21 cellular contexts compared by ENCODE assay signal in genomic region chr11:17767914-17768313, GRCh38. TPM values are rescaled to one million over a fixed set of nuclear protein-coding genes. Genes with fewer than 3 reads are reported as not detected.
"Had no signal": no experiment of that assay in that cellular context is flagged by ENCODE, and none has a peak within 500 bp of the region (broad histone marks: within the 10 kb centered on the region; RNA-seq: fewer than 3 reads in every experiment).

No MANE protein-coding gene starts in this region.

- DNase-seq: activated CD4-positive, CD25-positive, alpha-beta regulatory T cell; activated CD8-positive, alpha-beta T cell treated with anti-CD3 and anti-CD28 coated beads, Interleukin-2, amount 10 ng/mL, durations not matched to agents 7 days and 5 days; activated gamma-delta T cell treated with Interleukin-2 at 50 U/mL for 16 hours; activated naive CD4-positive, alpha-beta T cell treated with anti-CD3 and anti-CD28 coated beads, Interleukin-2, amount 10 ng/mL, durations not matched to agents 7 days and 5 days; activated naive CD8-positive, alpha-beta T cell treated with anti-CD3 and anti-CD28 coated beads for 36 hours; activated T-cell treated with anti-CD3 and anti-CD28 coated beads, Interleukin-2, amount 50 U/mL, for 4 hours; MG63; NCI-H1105; NCI-H1694 treated with DMSO at 0.1 percent for 48 hours; NCI-H2029 treated with DMSO at 0.1 percent for 48 hours; Right ventricle myocardium superior; SK-N-SH; T-helper 1 cell had no signal

- H3K27me3 ChIP-seq: brain microvascular endothelial cell, cardiac muscle cell, MG63, Peyer's patch, SJCRH30 had no signal

- H3K4me3 Mint-ChIP-seq: activated CD8-positive, alpha-beta T cell treated with anti-CD3 and anti-CD28 coated beads, Interleukin-2, amount 10 ng/mL, durations not matched to agents 7 days and 5 days; activated naive CD4-positive, alpha-beta T cell treated with anti-CD3 and anti-CD28 coated beads, Interleukin-2, amount 10 ng/mL, durations not matched to agents 7 days and 5 days; activated naive CD8-positive, alpha-beta T cell treated with anti-CD3 and anti-CD28 coated beads for 36 hours; activated T-cell treated with anti-CD3 and anti-CD28 coated beads, Interleukin-2, amount 50 U/mL, for 4 hours had no signal

- H3K36me3 ChIP-seq: brain microvascular endothelial cell, cardiac muscle cell, MG63, Peyer's patch had no signal

- H3K4me1 Mint-ChIP-seq: activated naive CD4-positive, alpha-beta T cell treated with anti-CD3 and anti-CD28 coated beads, Interleukin-2, amount 10 ng/mL, durations not matched to agents 7 days and 5 days; activated naive CD8-positive, alpha-beta T cell treated with anti-CD3 and anti-CD28 coated beads for 36 hours had no signal

- H3K4me3 ChIP-seq: cardiac muscle cell, MG63, Peyer's patch, SJCRH30 had no signal

- H3K9me3 ChIP-seq: MG63, Peyer's patch, SJCRH30, SK-N-SH had no signal

- H3K27ac ChIP-seq: brain microvascular endothelial cell, cardiac muscle cell, KMS-11, Peyer's patch, RWPE1, SJCRH30, VCaP had no signal

- H3K27me3 Mint-ChIP-seq: activated naive CD4-positive, alpha-beta T cell treated with anti-CD3 and anti-CD28 coated beads, Interleukin-2, amount 10 ng/mL, durations not matched to agents 7 days and 5 days; activated naive CD8-positive, alpha-beta T cell treated with anti-CD3 and anti-CD28 coated beads for 36 hours had no signal

- H3K9me3 Mint-ChIP-seq: activated naive CD4-positive, alpha-beta T cell treated with anti-CD3 and anti-CD28 coated beads, Interleukin-2, amount 10 ng/mL, durations not matched to agents 7 days and 5 days; activated naive CD8-positive, alpha-beta T cell treated with anti-CD3 and anti-CD28 coated beads for 36 hours; activated T-cell treated with anti-CD3 and anti-CD28 coated beads, Interleukin-2, amount 50 U/mL, for 4 hours had no signal

- ATAC-seq: activated CD8-positive, alpha-beta T cell treated with anti-CD3 and anti-CD28 coated beads, Interleukin-2, amount 10 ng/mL, durations not matched to agents 7 days and 5 days had no signal

- H3K36me3 Mint-ChIP-seq: activated naive CD4-positive, alpha-beta T cell treated with anti-CD3 and anti-CD28 coated beads, Interleukin-2, amount 10 ng/mL, durations not matched to agents 7 days and 5 days; activated naive CD8-positive, alpha-beta T cell treated with anti-CD3 and anti-CD28 coated beads for 36 hours had no signal

- H3K27ac Mint-ChIP-seq: activated CD8-positive, alpha-beta T cell treated with anti-CD3 and anti-CD28 coated beads, Interleukin-2, amount 10 ng/mL, durations not matched to agents 7 days and 5 days; activated naive CD4-positive, alpha-beta T cell treated with anti-CD3 and anti-CD28 coated beads, Interleukin-2, amount 10 ng/mL, durations not matched to agents 7 days and 5 days; activated naive CD8-positive, alpha-beta T cell treated with anti-CD3 and anti-CD28 coated beads for 36 hours had no signal

RNA-seq across cellular contexts. Expression of gene KCNC1, which starts 33.3 kb away (rescaled TPM):
- total RNA-seq: activated CD8-positive, alpha-beta T cell treated with anti-CD3 and anti-CD28 coated beads, Interleukin-2, amount 10 ng/mL, durations not matched to agents 7 days and 5 days; activated naive CD8-positive, alpha-beta T cell treated with anti-CD3 and anti-CD28 coated beads for 36 hours; activated T-cell treated with anti-CD3 and anti-CD28 coated beads, Interleukin-2, amount 50 U/mL, for 4 hours; cardiac muscle cell; Right ventricle myocardium superior; T-helper 2 cell treated with Interferon-gamma antibody and Interleukin-4, amounts not matched to agents 100 ng/mL and 5 ng/mL, for 36 hours had no signal

RNA-seq across cellular contexts. Expression of gene MYOD1, which starts 48.5 kb away (rescaled TPM):
- total RNA-seq: activated CD8-positive, alpha-beta T cell treated with anti-CD3 and anti-CD28 coated beads, Interleukin-2, amount 10 ng/mL, durations not matched to agents 7 days and 5 days; activated naive CD8-positive, alpha-beta T cell treated with anti-CD3 and anti-CD28 coated beads for 36 hours; activated T-cell treated with anti-CD3 and anti-CD28 coated beads, Interleukin-2, amount 50 U/mL, for 4 hours; cardiac muscle cell; Peyer's patch; Right ventricle myocardium superior; T-helper 2 cell treated with Interferon-gamma antibody and Interleukin-4, amounts not matched to agents 100 ng/mL and 5 ng/mL, for 36 hours had no signal
